Comparison of ENCODE assay signal across 1 cellular context in the genomic region with DNA sequence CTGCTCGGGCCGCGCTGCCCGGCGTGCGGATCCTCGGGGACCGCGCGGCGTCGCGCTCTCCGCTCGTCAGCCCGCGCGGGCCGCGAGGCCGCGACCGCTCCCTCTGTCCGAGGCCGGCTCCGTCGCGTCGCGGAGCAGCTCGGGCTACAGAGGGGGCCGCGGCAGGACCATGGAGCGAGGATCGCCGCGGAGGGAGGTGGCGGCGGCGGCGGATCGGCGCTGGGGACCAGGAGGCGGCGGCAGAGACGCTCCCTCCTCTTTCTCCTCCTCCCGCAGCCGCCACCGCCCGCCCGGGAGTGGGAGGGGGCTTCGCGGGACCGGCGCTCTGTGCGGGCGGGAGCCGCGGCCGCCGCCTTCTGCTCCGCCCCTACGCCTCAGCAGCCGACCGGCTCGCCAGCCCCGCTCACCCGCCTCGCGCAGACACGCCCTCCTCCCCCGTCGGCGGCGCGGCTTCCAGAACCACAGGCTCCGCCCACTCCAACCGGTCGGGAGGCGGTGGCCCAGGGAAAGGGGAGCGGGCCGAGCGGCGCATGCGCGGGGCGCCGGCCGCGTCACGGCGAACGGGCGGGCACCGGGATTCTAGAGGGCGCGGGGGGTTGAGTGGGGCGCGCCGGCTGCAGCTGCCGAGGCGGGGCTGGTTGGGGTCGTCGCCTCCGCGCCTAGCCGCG.
TF ChIP-seq lines count a peak whose summit lies in the region.

A gene with protein sequence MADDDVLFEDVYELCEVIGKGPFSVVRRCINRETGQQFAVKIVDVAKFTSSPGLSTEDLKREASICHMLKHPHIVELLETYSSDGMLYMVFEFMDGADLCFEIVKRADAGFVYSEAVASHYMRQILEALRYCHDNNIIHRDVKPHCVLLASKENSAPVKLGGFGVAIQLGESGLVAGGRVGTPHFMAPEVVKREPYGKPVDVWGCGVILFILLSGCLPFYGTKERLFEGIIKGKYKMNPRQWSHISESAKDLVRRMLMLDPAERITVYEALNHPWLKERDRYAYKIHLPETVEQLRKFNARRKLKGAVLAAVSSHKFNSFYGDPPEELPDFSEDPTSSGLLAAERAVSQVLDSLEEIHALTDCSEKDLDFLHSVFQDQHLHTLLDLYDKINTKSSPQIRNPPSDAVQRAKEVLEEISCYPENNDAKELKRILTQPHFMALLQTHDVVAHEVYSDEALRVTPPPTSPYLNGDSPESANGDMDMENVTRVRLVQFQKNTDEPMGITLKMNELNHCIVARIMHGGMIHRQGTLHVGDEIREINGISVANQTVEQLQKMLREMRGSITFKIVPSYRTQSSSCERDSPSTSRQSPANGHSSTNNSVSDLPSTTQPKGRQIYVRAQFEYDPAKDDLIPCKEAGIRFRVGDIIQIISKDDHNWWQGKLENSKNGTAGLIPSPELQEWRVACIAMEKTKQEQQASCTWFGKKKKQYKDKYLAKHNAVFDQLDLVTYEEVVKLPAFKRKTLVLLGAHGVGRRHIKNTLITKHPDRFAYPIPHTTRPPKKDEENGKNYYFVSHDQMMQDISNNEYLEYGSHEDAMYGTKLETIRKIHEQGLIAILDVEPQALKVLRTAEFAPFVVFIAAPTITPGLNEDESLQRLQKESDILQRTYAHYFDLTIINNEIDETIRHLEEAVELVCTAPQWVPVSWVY (minus strand): TSS at position 298 of the 668 bp plus-strand sequence. CDS start 566 bp downstream, outside the sequence.

TF ChIP-seq in K562, 482 proteins besides CTCF, POLR2A, EP300 and RAD21 (continued from another document):
- TF ChIP-seq DDX20 (tag; IDR thresholded peaks at IDR 0.05; ENCODE audit: low read depth) (no peak), MAFK (IDR thresholded peaks at IDR 0.05; ENCODE audit: low read length) (no peak), ZNF780A (CRISPR knock-in tag; IDR thresholded peaks at IDR 0.05) (no peak), NUFIP1 (IDR thresholded peaks at IDR 0.05; ENCODE audit: partially characterized antibody) (no peak), ILK (tag; IDR thresholded peaks at IDR 0.05; ENCODE audit: borderline replicate concordance, low read depth) (no peak), SMARCC2 (IDR thresholded peaks at IDR 0.05; ENCODE audit: low read depth) (no peak), MCM5 (IDR thresholded peaks at IDR 0.05; ENCODE audit: low read depth) (no peak), MEIS2 (IDR thresholded peaks at IDR 0.05; ENCODE audit: partially characterized antibody) (peak; percentile 79), ZNF165 (CRISPR knock-in tag; IDR thresholded peaks at IDR 0.05; ENCODE audit: borderline replicate concordance) (no peak), ZNF696 (CRISPR knock-in tag; conservative IDR thresholded peaks at IDR 0.05) (no peak), XRCC4 (IDR thresholded peaks at IDR 0.05; ENCODE audit: extremely low read depth, insufficient read depth, insufficient read length) (no peak), ZSCAN32 (CRISPR knock-in tag; IDR thresholded peaks at IDR 0.05) (no peak)
- TF ChIP-seq, protein P1, sequence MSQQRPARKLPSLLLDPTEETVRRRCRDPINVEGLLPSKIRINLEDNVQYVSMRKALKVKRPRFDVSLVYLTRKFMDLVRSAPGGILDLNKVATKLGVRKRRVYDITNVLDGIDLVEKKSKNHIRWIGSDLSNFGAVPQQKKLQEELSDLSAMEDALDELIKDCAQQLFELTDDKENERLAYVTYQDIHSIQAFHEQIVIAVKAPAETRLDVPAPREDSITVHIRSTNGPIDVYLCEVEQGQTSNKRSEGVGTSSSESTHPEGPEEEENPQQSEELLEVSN (IDR thresholded peaks at IDR 0.05; ENCODE audit: borderline replicate concordance in 1 of 2, extremely low read depth in 1 of 2, insufficient read depth in 1 of 2, insufficient read length in 1 of 2, low read depth in 1 of 2, low read length in 1 of 2, poor library complexity in 1 of 2, severe bottlenecking in 1 of 2) = peak in 1 of 2 experiments; percentile 70
- TF ChIP-seq, protein P2, sequence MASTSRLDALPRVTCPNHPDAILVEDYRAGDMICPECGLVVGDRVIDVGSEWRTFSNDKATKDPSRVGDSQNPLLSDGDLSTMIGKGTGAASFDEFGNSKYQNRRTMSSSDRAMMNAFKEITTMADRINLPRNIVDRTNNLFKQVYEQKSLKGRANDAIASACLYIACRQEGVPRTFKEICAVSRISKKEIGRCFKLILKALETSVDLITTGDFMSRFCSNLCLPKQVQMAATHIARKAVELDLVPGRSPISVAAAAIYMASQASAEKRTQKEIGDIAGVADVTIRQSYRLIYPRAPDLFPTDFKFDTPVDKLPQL (IDR thresholded peaks at IDR 0.05; ENCODE audit: extremely low read depth, insufficient read length) = no peak
- TF ChIP-seq, protein P3, sequence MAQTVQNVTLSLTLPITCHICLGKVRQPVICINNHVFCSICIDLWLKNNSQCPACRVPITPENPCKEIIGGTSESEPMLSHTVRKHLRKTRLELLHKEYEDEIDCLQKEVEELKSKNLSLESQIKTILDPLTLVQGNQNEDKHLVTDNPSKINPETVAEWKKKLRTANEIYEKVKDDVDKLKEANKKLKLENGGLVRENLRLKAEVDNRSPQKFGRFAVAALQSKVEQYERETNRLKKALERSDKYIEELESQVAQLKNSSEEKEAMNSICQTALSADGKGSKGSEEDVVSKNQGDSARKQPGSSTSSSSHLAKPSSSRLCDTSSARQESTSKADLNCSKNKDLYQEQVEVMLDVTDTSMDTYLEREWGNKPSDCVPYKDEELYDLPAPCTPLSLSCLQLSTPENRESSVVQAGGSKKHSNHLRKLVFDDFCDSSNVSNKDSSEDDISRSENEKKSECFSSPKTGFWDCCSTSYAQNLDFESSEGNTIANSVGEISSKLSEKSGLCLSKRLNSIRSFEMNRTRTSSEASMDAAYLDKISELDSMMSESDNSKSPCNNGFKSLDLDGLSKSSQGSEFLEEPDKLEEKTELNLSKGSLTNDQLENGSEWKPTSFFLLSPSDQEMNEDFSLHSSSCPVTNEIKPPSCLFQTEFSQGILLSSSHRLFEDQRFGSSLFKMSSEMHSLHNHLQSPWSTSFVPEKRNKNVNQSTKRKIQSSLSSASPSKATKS (CRISPR knock-in tag; IDR thresholded peaks at IDR 0.05) = no peak
- TF ChIP-seq, protein P4, sequence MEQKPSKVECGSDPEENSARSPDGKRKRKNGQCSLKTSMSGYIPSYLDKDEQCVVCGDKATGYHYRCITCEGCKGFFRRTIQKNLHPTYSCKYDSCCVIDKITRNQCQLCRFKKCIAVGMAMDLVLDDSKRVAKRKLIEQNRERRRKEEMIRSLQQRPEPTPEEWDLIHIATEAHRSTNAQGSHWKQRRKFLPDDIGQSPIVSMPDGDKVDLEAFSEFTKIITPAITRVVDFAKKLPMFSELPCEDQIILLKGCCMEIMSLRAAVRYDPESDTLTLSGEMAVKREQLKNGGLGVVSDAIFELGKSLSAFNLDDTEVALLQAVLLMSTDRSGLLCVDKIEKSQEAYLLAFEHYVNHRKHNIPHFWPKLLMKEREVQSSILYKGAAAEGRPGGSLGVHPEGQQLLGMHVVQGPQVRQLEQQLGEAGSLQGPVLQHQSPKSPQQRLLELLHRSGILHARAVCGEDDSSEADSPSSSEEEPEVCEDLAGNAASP (IDR thresholded peaks at IDR 0.05) = no peak
- TF ChIP-seq, protein P5, sequence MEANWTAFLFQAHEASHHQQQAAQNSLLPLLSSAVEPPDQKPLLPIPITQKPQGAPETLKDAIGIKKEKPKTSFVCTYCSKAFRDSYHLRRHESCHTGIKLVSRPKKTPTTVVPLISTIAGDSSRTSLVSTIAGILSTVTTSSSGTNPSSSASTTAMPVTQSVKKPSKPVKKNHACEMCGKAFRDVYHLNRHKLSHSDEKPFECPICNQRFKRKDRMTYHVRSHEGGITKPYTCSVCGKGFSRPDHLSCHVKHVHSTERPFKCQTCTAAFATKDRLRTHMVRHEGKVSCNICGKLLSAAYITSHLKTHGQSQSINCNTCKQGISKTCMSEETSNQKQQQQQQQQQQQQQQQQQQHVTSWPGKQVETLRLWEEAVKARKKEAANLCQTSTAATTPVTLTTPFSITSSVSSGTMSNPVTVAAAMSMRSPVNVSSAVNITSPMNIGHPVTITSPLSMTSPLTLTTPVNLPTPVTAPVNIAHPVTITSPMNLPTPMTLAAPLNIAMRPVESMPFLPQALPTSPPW (CRISPR knock-in tag; IDR thresholded peaks at IDR 0.05) = peak; percentile 75
